10 cellular contexts compared by ENCODE assay signal in genomic region chr1:205170532-205171269, GRCh38.
"Had no signal": no experiment of that assay in that cellular context is flagged by ENCODE, and none has a peak within 500 bp of the region (broad histone marks: within the 10 kb centered on the region; RNA-seq: fewer than 3 reads in every experiment).

No MANE protein-coding gene starts in this region.

- H3K9me3 Mint-ChIP-seq: nephron progenitor cell had no signal

- H3K4me1 ChIP-seq: colonic mucosa had no signal

- H3K27me3 ChIP-seq: colonic mucosa, thyroid gland had no signal

- H3K9me3 ChIP-seq: colonic mucosa, thyroid gland had no signal

- H3K36me3 ChIP-seq: colonic mucosa had no signal

- H3K4me3 Mint-ChIP-seq: nephron progenitor cell had no signal

- DNase-seq: activated gamma-delta T cell treated with Interleukin-2 at 50 U/mL for 16 hours; activated T-cell treated with anti-CD3 and anti-CD28 coated beads for 4 hours; colonic mucosa; foreskin melanocyte; head of caudate nucleus; nephron progenitor cell; stimulated activated CD4-positive, alpha-beta T cell treated with anti-CD3 and anti-CD28 coated beads, Interleukin-4, amount 100 ng/mL, for 1 hour; thyroid gland had no signal

- H3K4me3 ChIP-seq: colonic mucosa, SK-N-MC, thyroid gland had no signal

- H3K27ac ChIP-seq: colonic mucosa, SK-N-MC, thyroid gland, VCaP had no signal
